ENCODE assay signal across 17 cellular contexts in the genomic region with DNA sequence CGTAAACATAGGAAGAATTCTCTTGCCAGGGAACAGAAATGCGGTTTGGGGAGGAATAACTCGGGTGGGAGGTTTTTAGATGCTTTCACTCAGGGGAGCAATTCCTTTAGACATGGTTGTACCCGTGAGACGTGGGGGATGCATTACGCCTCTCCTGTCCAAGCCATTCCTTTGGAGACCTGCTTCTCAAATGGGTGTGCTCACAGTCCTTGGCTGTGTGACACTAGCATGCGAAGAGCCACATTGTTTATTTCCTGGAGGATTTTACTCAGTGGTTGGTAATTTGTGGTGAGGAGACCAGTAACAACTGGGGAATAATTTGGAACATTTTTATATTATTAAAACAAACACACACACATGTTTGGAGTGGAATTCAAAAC. TPM values are rescaled to one million over a fixed set of nuclear protein-coding genes. Genes with fewer than 3 reads are reported as not detected.
DNase-seq lines count a peak whose midpoint lies in the region; ATAC-seq and TF ChIP-seq lines count a peak whose summit lies in the region.
"Had no signal": no experiment of that assay in that cellular context is flagged by ENCODE, and none has a peak within 500 bp of the region (broad histone marks: within the 10 kb centered on the region; RNA-seq: fewer than 3 reads in every experiment).

No MANE protein-coding gene starts in this region.

- peaks cover 97% of the 10 kb centered on the region for H3K4me1 ChIP-seq in left ventricle myocardium inferior
- H3K4me1 ChIP-seq: BLaER1 had no signal

- H3K36me3 ChIP-seq in left ventricle myocardium inferior: peaks cover 3% of the 10 kb centered on the region
- H3K36me3 ChIP-seq: BLaER1, lower lobe of right lung, upper lobe of left lung had no signal

- DNase-seq in GM04503 (ENCODE audit: low read depth) (peak; percentile 61), astrocyte of the hippocampus (ENCODE audit: low read depth, low spot score) (peak; percentile 33), left ventricle myocardium inferior (no peak), stromal cell of bone marrow (ENCODE audit: low read depth) (peak; percentile 59), NCI-H146 treated with DMSO at 0.1 percent for 48 hours (lab: John Stamatoyannopoulos, UW; ENCODE audit: unreplicated experiment) (no peak), HEK293T (ENCODE audit: extremely low spot score) (no peak), COR-L47 (lab: John Stamatoyannopoulos, UW) (no peak)
- DNase-seq: activated CD4-positive, alpha-beta memory T cell treated with anti-CD3 and anti-CD28 coated beads for 36 hours; lower lobe of right lung; NCI-H1105 treated with DMSO at 0.1 percent for 48 hours; NCI-H2227 treated with DMSO at 0.1 percent for 48 hours had no signal

- no peak for TF ChIP-seq CTCF in left ventricle myocardium inferior (IDR thresholded peaks at IDR 0.05; ENCODE audit: borderline replicate concordance)

- H3K9me3 ChIP-seq in left ventricle myocardium inferior (replicated peaks): peaks cover 3% of the 10 kb centered on the region
- H3K9me3 ChIP-seq: lower lobe of right lung had no signal

- H3K27me3 ChIP-seq in left ventricle myocardium inferior (ENCODE audit: low read depth): no peaks in the 10 kb centered on the region
- H3K27me3 ChIP-seq: BLaER1, upper lobe of left lung had no signal

- H3K4me3 ChIP-seq in left ventricle myocardium inferior: peak overlapping the region; percentile 34
- H3K4me3 ChIP-seq: BLaER1, K562, lower lobe of right lung, upper lobe of left lung had no signal

- POLR2A ChIA-PET in HEK293T (lab: Yijun Ruan, JAX): no interaction called here

- intact Hi-C loops in left ventricle myocardium inferior (cut with micrococcal nuclease): no loop called here

- CTCF ChIA-PET in HEK293T (lab: Yijun Ruan, JAX): no interaction called here

- no peak for ATAC-seq in GM18858 (IDR thresholded peaks at IDR 0.05; ENCODE audit: unreplicated experiment)
- ATAC-seq: esophagus mucosa, lower lobe of right lung, SK-N-SH treated with all-trans-retinoic acid at 6 μM for 48 hours had no signal

- H3K27ac ChIP-seq in left ventricle myocardium inferior (replicated peaks): peak overlapping the region; percentile 86
- H3K27ac ChIP-seq: BLaER1, upper lobe of left lung had no signal

TF ChIP-seq in HEK293T, 16 proteins besides CTCF, POLR2A, EP300 and RAD21:
- TF ChIP-seq HDGF (IDR thresholded peaks at IDR 0.05; ENCODE audit: borderline replicate concordance) (no peak), LEF1 (IDR thresholded peaks at IDR 0.05; ENCODE audit: borderline replicate concordance) (no peak), CTBP1 (IDR thresholded peaks at IDR 0.05; ENCODE audit: borderline replicate concordance) (no peak), PKNOX1 (IDR thresholded peaks at IDR 0.05) (no peak), ZNF384 (IDR thresholded peaks at IDR 0.05) (no peak), NFRKB (IDR thresholded peaks at IDR 0.05) (no peak), FOXM1 (IDR thresholded peaks at IDR 0.05; ENCODE audit: borderline replicate concordance) (no peak), FOXK2 (IDR thresholded peaks at IDR 0.05) (no peak), FOXA1 (IDR thresholded peaks at IDR 0.05) (no peak), ELF4 (IDR thresholded peaks at IDR 0.05) (no peak), SUZ12 (IDR thresholded peaks at IDR 0.05) (no peak), L3MBTL2 (conservative IDR thresholded peaks at IDR 0.05) (no peak), ARNT (IDR thresholded peaks at IDR 0.05) (no peak), TARDBP (IDR thresholded peaks at IDR 0.05) (no peak), SP1 (IDR thresholded peaks at IDR 0.05) (no peak), BHLHE40 (IDR thresholded peaks at IDR 0.05; ENCODE audit: borderline replicate concordance) (no peak)

RNA-seq across cellular contexts. Expression of gene COL15A1, which starts 18.5 kb away (rescaled TPM):
- total RNA-seq in left ventricle myocardium inferior: 45.4 TPM

Comparison
In these comparisons a context has a peak if more than half of its experiments do, and no peak if none do; other contexts are left out.
1. DNase-seq: peak in GM04503 (single experiment), astrocyte of the hippocampus (single experiment) and stromal cell of bone marrow (single experiment); none in left ventricle myocardium inferior (single experiment), NCI-H146 treated with DMSO at 0.1 percent for 48 hours (single experiment), HEK293T (single experiment) and COR-L47 (single experiment).